Comparison of ENCODE assay signal across 9 cellular contexts in the genomic region with DNA sequence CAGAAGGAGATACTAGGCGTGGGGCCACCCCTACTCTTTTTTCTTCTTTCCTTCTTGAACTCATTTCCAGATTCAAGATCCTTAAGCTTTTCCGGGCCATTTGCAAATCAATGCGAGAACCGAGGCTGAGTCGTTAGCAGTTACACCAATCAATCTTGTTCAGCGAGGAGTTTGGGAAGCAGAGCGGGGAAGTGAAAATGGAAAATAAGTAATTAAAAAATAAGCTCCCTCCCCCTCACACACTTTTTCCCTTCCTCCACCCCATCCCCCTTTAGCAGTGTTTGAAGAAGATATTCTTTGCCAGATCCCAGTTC. TPM values are rescaled to one million over a fixed set of nuclear protein-coding genes. Genes with fewer than 3 reads are reported as not detected.
DNase-seq lines count a peak whose midpoint lies in the region; ATAC-seq and TF ChIP-seq lines count a peak whose summit lies in the region.
"Had no signal": no experiment of that assay in that cellular context is flagged by ENCODE, and none has a peak within 500 bp of the region (broad histone marks: within the 10 kb centered on the region; RNA-seq: fewer than 3 reads in every experiment).

No MANE protein-coding gene starts in this region.

- H3K36me3 ChIP-seq in right atrium auricular region = no peaks in the 10 kb centered on the region
- H3K36me3 ChIP-seq in brain microvascular endothelial cell (replicated peaks) = no peaks in the 10 kb centered on the region
- no peaks in the 10 kb centered on the region for H3K36me3 ChIP-seq in lung (ENCODE audit: control insufficient read depth in 2 of 2, insufficient read depth in 2 of 2, low read length in 2 of 2)
- H3K36me3 ChIP-seq in aorta (ENCODE audit: control insufficient read depth in 1 of 2, insufficient read depth in 2 of 2, low read length in 1 of 2) = no peaks in the 10 kb centered on the region

- peaks cover 38% of the 10 kb centered on the region for H3K27me3 Mint-ChIP-seq in activated CD4-positive, alpha-beta T cell treated with anti-CD3 and anti-CD28 coated beads, Interleukin-2, amount 10 ng/mL, durations not matched to agents 7 days and 5 days

- no peak overlapping the region for H3K4me3 Mint-ChIP-seq in activated CD4-positive, alpha-beta T cell treated with anti-CD3 and anti-CD28 coated beads, Interleukin-2, amount 10 ng/mL, durations not matched to agents 7 days and 5 days
- H3K4me3 Mint-ChIP-seq: memory B cell had no signal

- H3K4me3 ChIP-seq in right atrium auricular region = peak overlapping the region; percentile 58 to 62
- peak overlapping the region; percentile 81 for H3K4me3 ChIP-seq in brain microvascular endothelial cell (ENCODE audit: low read depth, low read length)
- peak overlapping the region; percentile 63 for H3K4me3 ChIP-seq in lung
- H3K4me3 ChIP-seq in aorta (ENCODE audit: low read length in 2 of 2) = peak overlapping the region; percentile 37 to 81

- 0 to 1% methylated on average over 7 of the region's 7 CpGs for WGBS in lung, 2 donors
- WGBS in aorta, 2 donors = 0% methylated on average over 7 of the region's 7 CpGs

- H3K36me3 Mint-ChIP-seq in activated CD4-positive, alpha-beta T cell treated with anti-CD3 and anti-CD28 coated beads, Interleukin-2, amount 10 ng/mL, durations not matched to agents 7 days and 5 days (ENCODE audit: low read depth) = no peaks in the 10 kb centered on the region

- H3K9me3 Mint-ChIP-seq in activated CD4-positive, alpha-beta T cell treated with anti-CD3 and anti-CD28 coated beads, Interleukin-2, amount 10 ng/mL, durations not matched to agents 7 days and 5 days = no peaks in the 10 kb centered on the region
- H3K9me3 Mint-ChIP-seq: memory B cell had no signal

- peaks cover 14% of the 10 kb centered on the region for H3K4me1 Mint-ChIP-seq in activated CD4-positive, alpha-beta T cell treated with anti-CD3 and anti-CD28 coated beads, Interleukin-2, amount 10 ng/mL, durations not matched to agents 7 days and 5 days

- intact Hi-C loops in left cardiac atrium (cut with DNase I) = no loop called here
- intact Hi-C loops in aorta (cut with DNase I) = loop anchor here in 1 of 2 donors (5.0 kb wide), 1 partner anchor 102 kb away; no protein-coding TSS in a partner anchor

- CTCF ChIA-PET in activated CD4-positive, alpha-beta T cell treated with anti-CD3 and anti-CD28 coated beads, Interleukin-2, amount 10 ng/mL, durations not matched to agents 7 days and 5 days (lab: Charles Lee) = no interaction called here

- no peak overlapping the region for H3K27ac Mint-ChIP-seq in activated CD4-positive, alpha-beta T cell treated with anti-CD3 and anti-CD28 coated beads, Interleukin-2, amount 10 ng/mL, durations not matched to agents 7 days and 5 days
- H3K27ac Mint-ChIP-seq: memory B cell had no signal

- ATAC-seq in left cardiac atrium (no peak), lung (ENCODE audit: insufficient read depth, low FRiP score) (no peak), aorta (ENCODE audit: low FRiP score) (no peak)

- H3K27me3 ChIP-seq in right atrium auricular region (no peaks in the 10 kb centered on the region), brain microvascular endothelial cell (replicated peaks) (no peaks in the 10 kb centered on the region), lung (ENCODE audit: control insufficient read depth, insufficient read depth) (no peaks in the 10 kb centered on the region), aorta (ENCODE audit: control insufficient read depth in 1 of 2, insufficient read depth in 2 of 2, low read length in 1 of 2) (no peaks in the 10 kb centered on the region)

- H3K4me1 ChIP-seq in right atrium auricular region = peaks cover 0 to 10% of the 10 kb centered on the region in 2 donors
- H3K4me1 ChIP-seq in lung (ENCODE audit: control insufficient read depth in 2 of 2, insufficient read depth in 2 of 2, low read length in 2 of 2) = peaks cover 0 to 3% of the 10 kb centered on the region in 2 donors
- no peaks in the 10 kb centered on the region for H3K4me1 ChIP-seq in aorta (ENCODE audit: control insufficient read depth in 1 of 2, insufficient read depth in 2 of 2, low read length in 2 of 2)

- in situ Hi-C loops in brain microvascular endothelial cell (cut with HindIII; ENCODE audit: low pct_ligation_motif_present, low sequenced_read_pairs) = no loop called here

- H3K9me3 ChIP-seq in right atrium auricular region (no peaks in the 10 kb centered on the region), lung (ENCODE audit: control insufficient read depth in 2 of 2, insufficient read depth in 1 of 2, low read length in 1 of 2) (peaks cover 0 to 4% of the 10 kb centered on the region in 2 donors), aorta (ENCODE audit: control insufficient read depth, low read length) (no peaks in the 10 kb centered on the region)

- POLR2A ChIA-PET in activated CD4-positive, alpha-beta T cell treated with anti-CD3 and anti-CD28 coated beads, Interleukin-2, amount 10 ng/mL, durations not matched to agents 7 days and 5 days (lab: Charles Lee) = interaction anchor here (0.7 to 0.8 kb wide), 2 partner anchors 11 to 94 kb away, joined by 3 to 6 read pairs; no protein-coding TSS in a partner anchor

- DNase-seq in right atrium auricular region (ENCODE audit: low spot score) = no peak
- no peak for DNase-seq in left cardiac atrium
- DNase-seq in brain microvascular endothelial cell = no peak
- DNase-seq in lung (ENCODE audit: low spot score) = no peak
- no peak for DNase-seq in aorta
- no peak for DNase-seq in stimulated activated naive CD4-positive, alpha-beta T cell (lab: John Stamatoyannopoulos, UW)
- no peak for DNase-seq in OCI-M2 (lab: John Stamatoyannopoulos, UW; ENCODE audit: unreplicated experiment)
- DNase-seq in activated CD4-positive, alpha-beta T cell treated with anti-CD3 and anti-CD28 coated beads, Interleukin-2, amount 10 ng/mL, durations not matched to agents 7 days and 5 days = no peak

- TF ChIP-seq CTCF in right atrium auricular region (IDR thresholded peaks at IDR 0.05) = no peak
- TF ChIP-seq CTCF in brain microvascular endothelial cell (IDR thresholded peaks at IDR 0.05; ENCODE audit: low read depth, low read length, missing control alignments) = no peak
- no peak for TF ChIP-seq CTCF in lung (IDR thresholded peaks at IDR 0.05; ENCODE audit: control extremely low read depth, extremely low read depth)

- peak overlapping the region; percentile 78 to 83 for H3K27ac ChIP-seq in right atrium auricular region
- H3K27ac ChIP-seq in brain microvascular endothelial cell = peak overlapping the region; percentile 96
- H3K27ac ChIP-seq in lung (ENCODE audit: low read depth in 1 of 2, low read length in 1 of 2) = peak overlapping the region; percentile 85 to 91
- H3K27ac ChIP-seq in aorta (ENCODE audit: low read depth in 1 of 2, low read length in 2 of 2) = peak overlapping the region; percentile 87 to 95

RNA-seq across cellular contexts. Expression of gene NEGR1, which starts 1.7 kb away (rescaled TPM):
- total RNA-seq in right atrium auricular region (1 to 10 TPM; 9.3 to 9.9 TPM), left cardiac atrium (10 to 100 TPM; 18.8 to 22.4 TPM), lung (1 to 10 TPM; 3.7 to 7.3 TPM), aorta (10 to 100 TPM; 26.7 to 50.3 TPM)
- polyA plus RNA-seq in lung (1 to 10 TPM in 1 of 2 donors, under 1 TPM in 1; 0.86 to 1.3 TPM), aorta (10 to 100 TPM in 1 of 2 donors, 1 to 10 TPM in 1; 3.5 to 10.1 TPM)
- not detected for total RNA-seq in activated CD4-positive, alpha-beta T cell treated with anti-CD3 and anti-CD28 coated beads, Interleukin-2, amount 10 ng/mL, durations not matched to agents 7 days and 5 days

Comparison
In these comparisons a context has a peak if more than half of its experiments do, and no peak if none do; other contexts are left out.
1. RNA of gene NEGR1, which starts 1.7 kb away (total RNA-seq): 26.7 to 50.3 TPM in aorta, 18.8 to 22.4 TPM in left cardiac atrium, 9.3 to 9.9 TPM in right atrium auricular region and 3.7 to 7.3 TPM in lung; not detected in activated CD4-positive, alpha-beta T cell treated with anti-CD3 and anti-CD28 coated beads, Interleukin-2, amount 10 ng/mL, durations not matched to agents 7 days and 5 days; every median in the first group is over 4 times any median in the second.
2. Peak in every context shown above with its lines, with median percentiles within 50 percentile points of each other: H3K27ac ChIP-seq and H3K4me3 ChIP-seq.